14 cellular contexts compared by ENCODE assay signal in genomic region chr22:17707526-17707925, GRCh38.
DNase-seq lines count a peak whose midpoint lies in the region; ATAC-seq, FAIRE-seq and TF ChIP-seq lines count a peak whose summit lies in the region.
"Had no signal": no experiment of that assay in that cellular context is flagged by ENCODE, and none has a peak within 500 bp of the region (broad histone marks: within the 10 kb centered on the region; RNA-seq: fewer than 3 reads in every experiment).

No MANE protein-coding gene starts in this region.

- WGBS in A549 (ENCODE audit: missing lambda C conversion rate), result 11% methylated on average over 3 of the region's 3 CpGs

- POLR2A ChIA-PET in A549 (lab: Yijun Ruan, JAX), result interaction anchor here (1.2 kb wide), 1 partner anchor 68 kb away, joined by 5 read pairs; the partner anchor contains the start of gene BCL2L13

- H3K4me1 ChIP-seq in A549 (peaks cover 41% of the 10 kb centered on the region), muscle layer of duodenum (ENCODE audit: control insufficient read depth in 1 of 2, insufficient read depth in 2 of 2, low read length in 2 of 2) (peaks cover 3 to 6% of the 10 kb centered on the region in 2 donors)

- peak overlapping the region; percentile 49 for H3K4me3 ChIP-seq in A549
- peak overlapping the region; percentile 26; the same call in 1 of the 2 replicates for H3K4me3 ChIP-seq in MG63
- H3K4me3 ChIP-seq in coronary artery, result peak overlapping the region; percentile 63
- peak overlapping the region; percentile 45 to 55 for H3K4me3 ChIP-seq in muscle layer of duodenum (ENCODE audit: low read depth in 1 of 2, low read length in 2 of 2)

- DNase-seq in A549 (ENCODE audit: low read depth in 1 of 2, low spot score in 1 of 2) (no peak), MG63 (no peak), coronary artery (ENCODE audit: low spot score) (no peak), DMS79 (lab: John Stamatoyannopoulos, UW) (no peak), left colon (no peak), NCI-H146 (lab: John Stamatoyannopoulos, UW) (no peak)
- DNase-seq: activated CD4-positive, alpha-beta T cell treated with anti-CD3 and anti-CD28 coated beads for 36 hours; activated naive CD8-positive, alpha-beta T cell treated with anti-CD3 and anti-CD28 coated beads for 36 hours; NCI-H1436; occipital lobe had no signal

- peak overlapping the region; percentile 89 for H3K4me2 ChIP-seq in A549

- CTCF ChIA-PET in A549 (lab: Yijun Ruan, JAX), result interaction anchor here (1.5 kb wide), 1 partner anchor 78 kb away, joined by 4 read pairs; no protein-coding TSS in a partner anchor

- FAIRE-seq in A549 (lab: Jason Lieb, UNC), result no peak
- FAIRE-seq: GM12891 had no signal

- no peak for TF ChIP-seq CTCF in A549 (IDR thresholded peaks at IDR 0.05)
- TF ChIP-seq CTCF in coronary artery (IDR thresholded peaks at IDR 0.05), result no peak

- TF ChIP-seq EP300 in A549 (IDR thresholded peaks at IDR 0.05), result no peak

- H3K27me3 ChIP-seq in MG63 (no peaks in the 10 kb centered on the region), muscle layer of duodenum (ENCODE audit: low read depth, low read length) (no peaks in the 10 kb centered on the region)

- peaks cover 48% of the 10 kb centered on the region for H3K36me3 ChIP-seq in MG63
- peaks cover 9 to 17% of the 10 kb centered on the region in 2 donors for H3K36me3 ChIP-seq in muscle layer of duodenum (ENCODE audit: control insufficient read depth in 1 of 2, insufficient read depth in 2 of 2, low read length in 2 of 2)

- H3K27ac ChIP-seq in A549 (peak overlapping the region; percentile 83 to 87), coronary artery (no peak overlapping the region), muscle layer of duodenum (ENCODE audit: low read length) (peak overlapping the region; percentile 81)
- H3K27ac ChIP-seq: C4-2B had no signal

- H3K9me3 ChIP-seq in A549 (no peaks in the 10 kb centered on the region), MG63 (no peaks in the 10 kb centered on the region), muscle layer of duodenum (ENCODE audit: control insufficient read depth in 1 of 2, low read length in 2 of 2) (no peaks in the 10 kb centered on the region)

- intact Hi-C loops in left colon (cut with DNase I, micrococcal nuclease), result no loop called here

- no peak for TF ChIP-seq RAD21 in A549 (conservative IDR thresholded peaks at IDR 0.05 in 1 of 2, IDR thresholded peaks at IDR 0.05 in 1 of 2)

- no peak for TF ChIP-seq POLR2A in A549 (IDR thresholded peaks at IDR 0.05; ENCODE audit: low read length)

- ATAC-seq in A549 (no peak), left colon (no peak), HG03571 (IDR thresholded peaks at IDR 0.05; ENCODE audit: unreplicated experiment) (no peak)
- ATAC-seq: activated CD4-positive, alpha-beta T cell treated with anti-CD3 and anti-CD28 coated beads for 36 hours had no signal

TF ChIP-seq in A549, 52 proteins besides CTCF, POLR2A, EP300 and RAD21:
- TF ChIP-seq SREBF2 (IDR thresholded peaks at IDR 0.05) (no peak), RCOR1 (IDR thresholded peaks at IDR 0.05; ENCODE audit: low read depth, low read length) (no peak), BHLHE40 (IDR thresholded peaks at IDR 0.05; ENCODE audit: low read depth, low read length) (no peak), HEYL (CRISPR knock-in tag; IDR thresholded peaks at IDR 0.05) (no peak), ELK1 (IDR thresholded peaks at IDR 0.05; ENCODE audit: low read depth, low read length) (no peak), MAX (IDR thresholded peaks at IDR 0.05) (no peak), SMC3 (IDR thresholded peaks at IDR 0.05) (no peak), HDAC2 (IDR thresholded peaks at IDR 0.05) (no peak), CEBPB (IDR thresholded peaks at IDR 0.05) (no peak), BCL3 (IDR thresholded peaks at IDR 0.05) (no peak), RARB (CRISPR knock-in tag; IDR thresholded peaks at IDR 0.05) (no peak), JUN (IDR thresholded peaks at IDR 0.05) (no peak), FOSB (CRISPR knock-in tag; IDR thresholded peaks at IDR 0.05) (no peak), MAZ (IDR thresholded peaks at IDR 0.05; ENCODE audit: borderline replicate concordance, low read depth, low read length) (no peak), USF2 (IDR thresholded peaks at IDR 0.05) (no peak), RFX5 (IDR thresholded peaks at IDR 0.05) (no peak)
- TF ChIP-seq, protein P1, sequence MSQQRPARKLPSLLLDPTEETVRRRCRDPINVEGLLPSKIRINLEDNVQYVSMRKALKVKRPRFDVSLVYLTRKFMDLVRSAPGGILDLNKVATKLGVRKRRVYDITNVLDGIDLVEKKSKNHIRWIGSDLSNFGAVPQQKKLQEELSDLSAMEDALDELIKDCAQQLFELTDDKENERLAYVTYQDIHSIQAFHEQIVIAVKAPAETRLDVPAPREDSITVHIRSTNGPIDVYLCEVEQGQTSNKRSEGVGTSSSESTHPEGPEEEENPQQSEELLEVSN (IDR thresholded peaks at IDR 0.05; ENCODE audit: borderline replicate concordance, low read depth), result no peak
- TF ChIP-seq, protein P2, sequence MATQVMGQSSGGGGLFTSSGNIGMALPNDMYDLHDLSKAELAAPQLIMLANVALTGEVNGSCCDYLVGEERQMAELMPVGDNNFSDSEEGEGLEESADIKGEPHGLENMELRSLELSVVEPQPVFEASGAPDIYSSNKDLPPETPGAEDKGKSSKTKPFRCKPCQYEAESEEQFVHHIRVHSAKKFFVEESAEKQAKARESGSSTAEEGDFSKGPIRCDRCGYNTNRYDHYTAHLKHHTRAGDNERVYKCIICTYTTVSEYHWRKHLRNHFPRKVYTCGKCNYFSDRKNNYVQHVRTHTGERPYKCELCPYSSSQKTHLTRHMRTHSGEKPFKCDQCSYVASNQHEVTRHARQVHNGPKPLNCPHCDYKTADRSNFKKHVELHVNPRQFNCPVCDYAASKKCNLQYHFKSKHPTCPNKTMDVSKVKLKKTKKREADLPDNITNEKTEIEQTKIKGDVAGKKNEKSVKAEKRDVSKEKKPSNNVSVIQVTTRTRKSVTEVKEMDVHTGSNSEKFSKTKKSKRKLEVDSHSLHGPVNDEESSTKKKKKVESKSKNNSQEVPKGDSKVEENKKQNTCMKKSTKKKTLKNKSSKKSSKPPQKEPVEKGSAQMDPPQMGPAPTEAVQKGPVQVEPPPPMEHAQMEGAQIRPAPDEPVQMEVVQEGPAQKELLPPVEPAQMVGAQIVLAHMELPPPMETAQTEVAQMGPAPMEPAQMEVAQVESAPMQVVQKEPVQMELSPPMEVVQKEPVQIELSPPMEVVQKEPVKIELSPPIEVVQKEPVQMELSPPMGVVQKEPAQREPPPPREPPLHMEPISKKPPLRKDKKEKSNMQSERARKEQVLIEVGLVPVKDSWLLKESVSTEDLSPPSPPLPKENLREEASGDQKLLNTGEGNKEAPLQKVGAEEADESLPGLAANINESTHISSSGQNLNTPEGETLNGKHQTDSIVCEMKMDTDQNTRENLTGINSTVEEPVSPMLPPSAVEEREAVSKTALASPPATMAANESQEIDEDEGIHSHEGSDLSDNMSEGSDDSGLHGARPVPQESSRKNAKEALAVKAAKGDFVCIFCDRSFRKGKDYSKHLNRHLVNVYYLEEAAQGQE (IDR thresholded peaks at IDR 0.05), result no peak
- TF ChIP-seq, protein P3, sequence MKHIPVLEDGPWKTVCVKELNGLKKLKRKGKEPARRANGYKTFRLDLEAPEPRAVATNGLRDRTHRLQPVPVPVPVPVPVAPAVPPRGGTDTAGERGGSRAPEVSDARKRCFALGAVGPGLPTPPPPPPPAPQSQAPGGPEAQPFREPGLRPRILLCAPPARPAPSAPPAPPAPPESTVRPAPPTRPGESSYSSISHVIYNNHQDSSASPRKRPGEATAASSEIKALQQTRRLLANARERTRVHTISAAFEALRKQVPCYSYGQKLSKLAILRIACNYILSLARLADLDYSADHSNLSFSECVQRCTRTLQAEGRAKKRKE (CRISPR knock-in tag; IDR thresholded peaks at IDR 0.05; ENCODE audit: low read depth), result no peak

Comparison
In these comparisons a context has a peak if more than half of its experiments do, and no peak if none do; other contexts are left out.
1. H3K27ac ChIP-seq: peak in A549 (2 of 2) and muscle layer of duodenum (single experiment); none in coronary artery (0 of 2).
2. Peak in every context shown above with its lines, with median percentiles within 50 percentile points of each other: H3K4me3 ChIP-seq.